Comparison of ENCODE assay signal across 8 cellular contexts in the genomic region with DNA sequence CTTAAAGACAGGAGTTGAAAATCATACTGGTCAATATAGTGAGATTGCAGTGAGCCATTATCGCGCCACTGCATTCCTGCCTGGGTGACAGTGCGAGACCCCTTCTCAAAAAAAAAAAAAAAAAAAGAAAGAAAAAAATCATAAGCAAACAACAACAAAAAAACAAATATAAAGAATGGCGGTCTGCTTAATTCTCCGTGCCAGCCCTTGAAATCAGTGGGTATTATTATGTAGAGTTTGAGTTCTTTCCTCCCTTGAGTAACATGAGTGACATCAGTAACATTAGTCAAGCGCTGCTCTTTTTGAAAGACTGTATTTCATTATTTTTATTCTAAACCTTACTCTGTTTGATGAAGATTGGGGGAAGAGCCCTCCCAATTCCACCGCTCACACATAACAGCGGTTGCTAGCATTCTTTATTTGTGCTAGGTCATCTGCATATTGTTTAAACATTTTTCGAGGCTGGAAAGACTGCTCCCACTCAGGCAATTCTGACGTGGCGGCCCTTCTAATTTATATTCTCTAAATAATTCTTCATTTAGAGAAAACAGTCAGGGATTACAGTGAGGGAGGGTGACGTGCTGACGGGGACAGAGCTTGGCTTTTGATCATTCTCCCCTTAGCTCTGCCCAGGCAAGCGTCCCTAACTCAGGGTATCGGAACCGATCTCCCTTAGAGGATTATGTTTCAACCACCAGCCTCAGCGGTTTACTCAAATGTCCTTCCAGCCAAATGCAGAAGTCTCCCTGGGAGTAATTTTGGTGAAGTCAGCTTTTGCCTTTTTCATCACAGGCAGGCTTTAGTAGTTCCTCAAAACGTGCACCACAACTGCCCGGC. TPM values are rescaled to one million over a fixed set of nuclear protein-coding genes. Genes with fewer than 3 reads are reported as not detected.
DNase-seq lines count a peak whose midpoint lies in the region; ATAC-seq and TF ChIP-seq lines count a peak whose summit lies in the region.

No MANE protein-coding gene starts in this region.

- H3K27ac ChIP-seq in HUES48 (ENCODE audit: low read depth, low read length) (peak overlapping the region; percentile 98), SK-N-SH (ENCODE audit: low read depth in 2 of 2, low read length in 1 of 2) (peak overlapping the region; percentile 85 to 98), cingulate gyrus (ENCODE audit: low read depth, low read length) (peak overlapping the region; percentile 85), lung (ENCODE audit: low read depth in 1 of 2, low read length in 1 of 2) (peak overlapping the region; percentile 96 to 99), subcutaneous abdominal adipose tissue (ENCODE audit: low read depth, low read length) (peak overlapping the region; percentile 94)

- H3K9me3 ChIP-seq in HUES48 (ENCODE audit: control insufficient read depth, insufficient read depth, low read length) (no peaks in the 10 kb centered on the region), SK-N-SH (no peaks in the 10 kb centered on the region), lung (ENCODE audit: control insufficient read depth in 2 of 2, insufficient read depth in 1 of 2, low read length in 1 of 2) (no peaks in the 10 kb centered on the region), subcutaneous abdominal adipose tissue (ENCODE audit: control insufficient read depth in 5 of 5, low read length in 5 of 5) (no peaks in the 10 kb centered on the region)

- no peaks in the 10 kb centered on the region for H3K9me2 ChIP-seq in SK-N-SH

- peak overlapping the region; percentile 74 for H2AFZ ChIP-seq in SK-N-SH (ENCODE audit: low read depth)

- POLR2A ChIA-PET in SK-N-SH (lab: Yijun Ruan, JAX): interaction anchor here (0.5 to 1.6 kb wide), 8 partner anchors 9 to 103 kb away, joined by 3 to 16 read pairs (median 4); partner anchors contain the start of genes ATPSCKMT and CCT5

- DNase-seq in DMS53 (lab: John Stamatoyannopoulos, UW): peak; percentile 88
- no peak for DNase-seq in DMS53 treated with DMSO at 0.1 percent for 48 hours (lab: John Stamatoyannopoulos, UW; ENCODE audit: unreplicated experiment)
- DNase-seq in SK-N-SH: peak; percentile 38
- DNase-seq in lung (ENCODE audit: low spot score): no peak

- peaks cover 16% of the 10 kb centered on the region for H3F3A ChIP-seq in SK-N-SH (replicated peaks; ENCODE audit: insufficient read depth)

- TF ChIP-seq EP300 in SK-N-SH (IDR thresholded peaks at IDR 0.05; ENCODE audit: borderline replicate concordance in 1 of 2, low read depth in 1 of 2, low read length in 1 of 2): no peak

- H3K27me3 ChIP-seq in HUES48 (ENCODE audit: control insufficient read depth, insufficient read depth, low read length) (peaks cover 9% of the 10 kb centered on the region; the same call in 1 of the 2 replicates), SK-N-SH (ENCODE audit: insufficient read depth) (no peaks in the 10 kb centered on the region), lung (ENCODE audit: control insufficient read depth, insufficient read depth) (no peaks in the 10 kb centered on the region), subcutaneous abdominal adipose tissue (ENCODE audit: control insufficient read depth in 5 of 5, insufficient read depth in 4 of 5, low read length in 5 of 5) (no peaks in the 10 kb centered on the region)

- H3K36me3 ChIP-seq in HUES48 (ENCODE audit: control insufficient read depth, insufficient read depth, low read length): no peaks in the 10 kb centered on the region
- H3K36me3 ChIP-seq in SK-N-SH (replicated peaks in 1 of 2; ENCODE audit: control insufficient read depth in 1 of 2, insufficient read depth in 2 of 2, low read length in 1 of 2): no peaks in the 10 kb centered on the region
- no peaks in the 10 kb centered on the region for H3K36me3 ChIP-seq in lung (ENCODE audit: control insufficient read depth in 2 of 2, insufficient read depth in 2 of 2, low read length in 2 of 2)
- no peaks in the 10 kb centered on the region for H3K36me3 ChIP-seq in subcutaneous abdominal adipose tissue (ENCODE audit: control insufficient read depth in 5 of 5, insufficient read depth in 5 of 5, low read length in 5 of 5)

- WGBS in SK-N-SH (ENCODE audit: low lambda C conversion rate): 36% methylated on average over 19 of the region's 19 CpGs
- WGBS in lung, 2 donors: 20 to 22% methylated on average over 19 of the region's 19 CpGs

- H3K4me3 ChIP-seq in HUES48 (ENCODE audit: low read depth, low read length): peak overlapping the region; percentile 89
- peak overlapping the region; percentile 83 to 97 for H3K4me3 ChIP-seq in SK-N-SH (ENCODE audit: low read depth in 2 of 2, low read length in 1 of 2)
- peak overlapping the region; percentile 97 for H3K4me3 ChIP-seq in lung
- H3K4me3 ChIP-seq in subcutaneous abdominal adipose tissue (ENCODE audit: low read depth in 1 of 5, low read length in 5 of 5): peak overlapping the region; percentile 73 to 91 (median 84)

- peak overlapping the region; percentile 96 for H3K9ac ChIP-seq in HUES48 (ENCODE audit: low read depth, low read length)
- peak overlapping the region; percentile 95 for H3K9ac ChIP-seq in SK-N-SH
- H3K9ac ChIP-seq in subcutaneous abdominal adipose tissue (ENCODE audit: low read length in 5 of 5): peak overlapping the region; percentile 79 to 95 (median 91)

- H3K4me1 ChIP-seq in HUES48 (ENCODE audit: control insufficient read depth, insufficient read depth, low read length) (peaks cover 19% of the 10 kb centered on the region), SK-N-SH (ENCODE audit: control insufficient read depth in 1 of 2, insufficient read depth in 2 of 2, low read depth in 1 of 2, low read length in 1 of 2) (peaks cover 0 to 16% of the 10 kb centered on the region in 2 experiments; a peak in 2 of 4 replicates), lung (ENCODE audit: control insufficient read depth in 2 of 2, insufficient read depth in 2 of 2, low read length in 2 of 2) (peaks cover 0 to 2% of the 10 kb centered on the region in 2 donors), subcutaneous abdominal adipose tissue (ENCODE audit: control insufficient read depth in 5 of 5, insufficient read depth in 5 of 5, low read length in 5 of 5) (peaks cover 3 to 40% (median 29%) of the 10 kb centered on the region in 5 donors)

- CTCF ChIA-PET in SK-N-SH (lab: Yijun Ruan, JAX): interaction anchor here (1.0 to 1.5 kb wide), 4 partner anchors 10 to 69 kb away, joined by 3 to 5 read pairs (median 4); no protein-coding TSS in a partner anchor

- no peak for TF ChIP-seq RAD21 in SK-N-SH (IDR thresholded peaks at IDR 0.05; ENCODE audit: low read length)

- H3K4me2 ChIP-seq in SK-N-SH: peak overlapping the region; percentile 92

- TF ChIP-seq CTCF in SK-N-SH (IDR thresholded peaks at IDR 0.05) (no peak), lung (IDR thresholded peaks at IDR 0.05; ENCODE audit: control extremely low read depth, extremely low read depth) (no peak)

- ATAC-seq in lung (ENCODE audit: insufficient read depth, low FRiP score) (no peak), HG03097 (IDR thresholded peaks at IDR 0.05; ENCODE audit: low FRiP score, unreplicated experiment) (no peak)

- peaks cover 55% of the 10 kb centered on the region for H3K79me2 ChIP-seq in SK-N-SH (ENCODE audit: insufficient read depth)

- peaks cover 31% of the 10 kb centered on the region for H4K20me1 ChIP-seq in SK-N-SH (ENCODE audit: insufficient read depth)

TF ChIP-seq in SK-N-SH, 30 proteins besides CTCF, POLR2A, EP300 and RAD21 (continues in another document):
- TF ChIP-seq REST (IDR thresholded peaks at IDR 0.05; ENCODE audit: low read depth, low read length) (no peak), TAF1 (IDR thresholded peaks at IDR 0.05; ENCODE audit: borderline replicate concordance, low read depth, low read length) (no peak), FOXM1 (IDR thresholded peaks at IDR 0.05; ENCODE audit: low read depth) (no peak), TCF12 (IDR thresholded peaks at IDR 0.05) (no peak), SIN3A (IDR thresholded peaks at IDR 0.05; ENCODE audit: borderline replicate concordance, low read depth, low read length) (no peak)

RNA-seq across cellular contexts. Expression of gene MARCHF6, which starts 0.9 kb away (rescaled TPM):
- polyA plus RNA-seq in SK-N-SH (2012; rRNA removed) (52.4 and 98.0 TPM in 2 replicates), lung (10 to 100 TPM; 35.4 to 97.3 TPM)
- polyA plus RNA-seq in SK-N-SH (2012; cell fraction: cytosol; rRNA removed): 44.5 and 51.8 TPM in 2 replicates
- polyA plus RNA-seq in SK-N-SH (2012; cell fraction: nucleus; rRNA removed): 123 and 283 TPM in 2 replicates
- total RNA-seq in lung: 100 to 1,000 TPM; 113 to 185 TPM

RNA-seq across cellular contexts. Expression of gene CMBL, which starts 44.9 kb away (rescaled TPM):
- polyA plus RNA-seq in SK-N-SH (2012; rRNA removed) (42.9 and 61.0 TPM in 2 replicates), lung (10 to 100 TPM in 1 of 2 donors, 1 to 10 TPM in 1; 8.1 to 11.2 TPM)
- 35.4 and 47.5 TPM in 2 replicates for polyA plus RNA-seq in SK-N-SH (2012; cell fraction: cytosol; rRNA removed)
- 15.4 and 21.3 TPM in 2 replicates for polyA plus RNA-seq in SK-N-SH (2012; cell fraction: nucleus; rRNA removed)
- total RNA-seq in lung: 10 to 100 TPM; 14.6 to 15.9 TPM

Comparison
In these comparisons a context has a peak if more than half of its experiments do, and no peak if none do; other contexts are left out.
1. DNase-seq: peak in DMS53 (single experiment) and SK-N-SH (single experiment); none in DMS53 treated with DMSO at 0.1 percent for 48 hours (single experiment) and lung (single experiment).
2. Peak in every context shown above with its lines, with median percentiles within 50 percentile points of each other: H3K27ac ChIP-seq, H3K4me3 ChIP-seq and H3K9ac ChIP-seq.